Comparison of ENCODE assay signal across 21 cellular contexts in the genomic region with DNA sequence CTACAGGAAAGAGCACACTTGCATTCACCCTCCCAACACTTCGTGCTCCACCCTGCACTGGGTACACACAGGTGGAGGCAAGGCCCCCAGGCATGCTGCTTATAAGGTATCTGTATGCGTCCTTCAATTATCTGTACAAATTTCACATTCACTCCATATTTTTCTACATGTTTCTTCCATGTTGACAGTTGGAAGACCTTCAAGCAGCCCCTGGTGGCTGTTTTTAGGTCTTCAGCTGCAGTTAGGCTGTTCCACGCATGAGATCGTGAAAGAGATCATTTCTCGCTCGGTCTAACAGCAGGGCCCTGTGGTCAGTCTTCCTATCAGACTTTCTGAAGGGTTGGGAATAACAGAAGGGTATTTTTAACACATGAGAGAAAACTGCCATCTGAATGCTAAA. TPM values are rescaled to one million over a fixed set of nuclear protein-coding genes. Genes with fewer than 3 reads are reported as not detected.
DNase-seq lines count a peak whose midpoint lies in the region; ATAC-seq and TF ChIP-seq lines count a peak whose summit lies in the region.
"Had no signal": no experiment of that assay in that cellular context is flagged by ENCODE, and none has a peak within 500 bp of the region (broad histone marks: within the 10 kb centered on the region; RNA-seq: fewer than 3 reads in every experiment).

No MANE protein-coding gene starts in this region.

- DNase-seq in activated CD8-positive, alpha-beta memory T cell treated with anti-CD3 and anti-CD28 coated beads for 24 hours: peak; percentile 43
- no peak for DNase-seq in activated CD8-positive, alpha-beta memory T cell treated with anti-CD3 and anti-CD28 coated beads, Interleukin-2, amount 10 ng/mL, durations not matched to agents 7 days and 5 days
- DNase-seq in endothelial cell (ENCODE audit: low spot score) (no peak), NCI-H345 treated with DMSO at 0.1 percent for 48 hours (lab: John Stamatoyannopoulos, UW; ENCODE audit: unreplicated experiment) (no peak)
- DNase-seq in stimulated activated effector memory CD8-positive, alpha-beta T cell treated with anti-CD3 and anti-CD28 coated beads, Interleukin-12 subunit alpha, Interleukin-12 subunit beta, amount 100 ng/mL, for 72 hours (ENCODE audit: low spot score in 2 of 2): no peak
- DNase-seq: activated CD4-positive, alpha-beta T cell treated with anti-CD3 and anti-CD28 coated beads for 1 hour; foreskin fibroblast; left ventricle myocardium superior; NCI-H146; NCI-H2171; NCI-H526; SHP77; stimulated activated CD4-positive, alpha-beta T cell treated with anti-CD3 and anti-CD28 coated beads, Interleukin-4, amount 100 ng/mL, for 4 hours had no signal

- 0 out of 2 replicates have a peak, but pooled peaks cover 2% of the 10 kb centered on the region for H3K9me3 ChIP-seq in OCI-LY1 (ENCODE audit: low read length)

- CTCF ChIA-PET in activated CD8-positive, alpha-beta memory T cell treated with anti-CD3 and anti-CD28 coated beads, Interleukin-2, amount 10 ng/mL, durations not matched to agents 7 days and 5 days (lab: Charles Lee): no interaction called here

- no peak overlapping the region for H3K27ac Mint-ChIP-seq in activated CD8-positive, alpha-beta memory T cell treated with anti-CD3 and anti-CD28 coated beads, Interleukin-2, amount 10 ng/mL, durations not matched to agents 7 days and 5 days
- peak overlapping the region; percentile 58 for H3K27ac Mint-ChIP-seq in endothelial cell (ENCODE audit: unreplicated experiment)
- peak overlapping the region; percentile 58 for H3K27ac Mint-ChIP-seq in stimulated activated effector memory CD8-positive, alpha-beta T cell treated with anti-CD3 and anti-CD28 coated beads, Interleukin-12 subunit alpha, Interleukin-12 subunit beta, amount 100 ng/mL, for 72 hours
- H3K27ac Mint-ChIP-seq: activated naive CD8-positive, alpha-beta T cell; activated T-helper 1 cell treated with anti-CD3 and anti-CD28 coated beads, Interleukin-12 subunit alpha, Interleukin-12 subunit beta, Interleukin-2, Interleukin-4 antibody, amounts not matched to agents 30 ng/mL and 10 ng/mL and 1 ng/mL, durations not matched to agents 14 hours and 24 hours and 36 hours had no signal

- no peaks in the 10 kb centered on the region for H3K36me3 ChIP-seq in OCI-LY1 (ENCODE audit: insufficient read depth, low read length)
- H3K36me3 ChIP-seq: BLaER1 had no signal

- no peaks in the 10 kb centered on the region for H3F3A ChIP-seq in OCI-LY1 (ENCODE audit: insufficient read depth, low read length)

- no peaks in the 10 kb centered on the region for H4K20me1 ChIP-seq in OCI-LY1 (ENCODE audit: insufficient read depth, low read length)
- H4K20me1 ChIP-seq: BLaER1 had no signal

- no peaks in the 10 kb centered on the region for H3K79me2 ChIP-seq in OCI-LY1 (ENCODE audit: insufficient read depth, low read length)
- H3K79me2 ChIP-seq: hepatocyte had no signal

- no peak overlapping the region for H3K4me3 Mint-ChIP-seq in activated CD8-positive, alpha-beta memory T cell treated with anti-CD3 and anti-CD28 coated beads, Interleukin-2, amount 10 ng/mL, durations not matched to agents 7 days and 5 days
- H3K4me3 Mint-ChIP-seq in endothelial cell (ENCODE audit: unreplicated experiment): no peak overlapping the region
- H3K4me3 Mint-ChIP-seq in stimulated activated effector memory CD8-positive, alpha-beta T cell treated with anti-CD3 and anti-CD28 coated beads, Interleukin-12 subunit alpha, Interleukin-12 subunit beta, amount 100 ng/mL, for 72 hours: no peak overlapping the region
- H3K4me3 Mint-ChIP-seq: activated naive CD8-positive, alpha-beta T cell; activated T-helper 1 cell treated with anti-CD3 and anti-CD28 coated beads, Interleukin-12 subunit alpha, Interleukin-12 subunit beta, Interleukin-2, Interleukin-4 antibody, amounts not matched to agents 30 ng/mL and 10 ng/mL and 1 ng/mL, durations not matched to agents 14 hours and 24 hours and 36 hours had no signal

- no peak for ATAC-seq in activated CD8-positive, alpha-beta memory T cell treated with anti-CD3 and anti-CD28 coated beads, Interleukin-2, amount 10 ng/mL, durations not matched to agents 7 days and 5 days
- no peak for ATAC-seq in stimulated activated effector memory CD8-positive, alpha-beta T cell treated with anti-CD3 and anti-CD28 coated beads, Interleukin-12 subunit alpha, Interleukin-12 subunit beta, amount 100 ng/mL, for 72 hours
- ATAC-seq in GM18867 (IDR thresholded peaks at IDR 0.05; ENCODE audit: unreplicated experiment) (no peak), GM21423 (IDR thresholded peaks at IDR 0.05; ENCODE audit: unreplicated experiment) (no peak)
- ATAC-seq: left ventricle myocardium superior had no signal

- H3K4me2 ChIP-seq in OCI-LY1 (ENCODE audit: low read length): no peak overlapping the region
- H3K4me2 ChIP-seq: BLaER1, hepatocyte had no signal

- H3K9ac ChIP-seq in OCI-LY1 (ENCODE audit: low read length): no peak overlapping the region
- H3K9ac ChIP-seq: BLaER1 had no signal

- peaks cover 41% of the 10 kb centered on the region for H3K36me3 Mint-ChIP-seq in activated CD8-positive, alpha-beta memory T cell treated with anti-CD3 and anti-CD28 coated beads, Interleukin-2, amount 10 ng/mL, durations not matched to agents 7 days and 5 days
- H3K36me3 Mint-ChIP-seq in endothelial cell (ENCODE audit: low read depth, unreplicated experiment): peaks cover 9% of the 10 kb centered on the region
- no peaks in the 10 kb centered on the region for H3K36me3 Mint-ChIP-seq in stimulated activated effector memory CD8-positive, alpha-beta T cell treated with anti-CD3 and anti-CD28 coated beads, Interleukin-12 subunit alpha, Interleukin-12 subunit beta, amount 100 ng/mL, for 72 hours

- H2AFZ ChIP-seq in OCI-LY1 (ENCODE audit: low read length): no peak overlapping the region
- H2AFZ ChIP-seq: hepatocyte had no signal

- no peaks in the 10 kb centered on the region for H3K9me2 ChIP-seq in OCI-LY1 (ENCODE audit: low read depth, low read length)

- TF ChIP-seq CTCF in OCI-LY1 (IDR thresholded peaks at IDR 0.05; ENCODE audit: low read length) (peak; percentile 39; the same call in 1 of the 2 replicates), endothelial cell (IDR thresholded peaks at IDR 0.05; ENCODE audit: unreplicated experiment) (no peak)

- no peak overlapping the region for H3K4me3 ChIP-seq in OCI-LY1 (ENCODE audit: low read depth, low read length, poor library complexity, severe bottlenecking)
- H3K4me3 ChIP-seq: BLaER1, hepatocyte had no signal

- H3K4me1 Mint-ChIP-seq in activated CD8-positive, alpha-beta memory T cell treated with anti-CD3 and anti-CD28 coated beads, Interleukin-2, amount 10 ng/mL, durations not matched to agents 7 days and 5 days: peaks cover 6% of the 10 kb centered on the region
- no peaks in the 10 kb centered on the region for H3K4me1 Mint-ChIP-seq in endothelial cell (ENCODE audit: unreplicated experiment)
- peaks cover 30% of the 10 kb centered on the region for H3K4me1 Mint-ChIP-seq in stimulated activated effector memory CD8-positive, alpha-beta T cell treated with anti-CD3 and anti-CD28 coated beads, Interleukin-12 subunit alpha, Interleukin-12 subunit beta, amount 100 ng/mL, for 72 hours

- no peaks in the 10 kb centered on the region for H3K27me3 ChIP-seq in OCI-LY1 (ENCODE audit: insufficient read depth, low read length)
- H3K27me3 ChIP-seq: BLaER1, hepatocyte had no signal

- no peaks in the 10 kb centered on the region for H3K27me3 Mint-ChIP-seq in activated CD8-positive, alpha-beta memory T cell treated with anti-CD3 and anti-CD28 coated beads, Interleukin-2, amount 10 ng/mL, durations not matched to agents 7 days and 5 days
- H3K27me3 Mint-ChIP-seq in endothelial cell (ENCODE audit: unreplicated experiment): peaks cover 19% of the 10 kb centered on the region
- H3K27me3 Mint-ChIP-seq: activated naive CD8-positive, alpha-beta T cell had no signal

- peaks cover 3% of the 10 kb centered on the region for H3K9me3 Mint-ChIP-seq in activated CD8-positive, alpha-beta memory T cell treated with anti-CD3 and anti-CD28 coated beads, Interleukin-2, amount 10 ng/mL, durations not matched to agents 7 days and 5 days (ENCODE audit: low read depth)
- no peaks in the 10 kb centered on the region for H3K9me3 Mint-ChIP-seq in endothelial cell (ENCODE audit: unreplicated experiment)
- peaks cover 5% of the 10 kb centered on the region for H3K9me3 Mint-ChIP-seq in stimulated activated effector memory CD8-positive, alpha-beta T cell treated with anti-CD3 and anti-CD28 coated beads, Interleukin-12 subunit alpha, Interleukin-12 subunit beta, amount 100 ng/mL, for 72 hours

- H3K4me1 ChIP-seq in OCI-LY1 (ENCODE audit: insufficient read depth, low read length, severe bottlenecking): no peaks in the 10 kb centered on the region

- H3K27ac ChIP-seq in OCI-LY1 (ENCODE audit: low read depth, low read length, poor library complexity, severe bottlenecking): no peak overlapping the region
- H3K27ac ChIP-seq: 22Rv1, BLaER1, hepatocyte had no signal

RNA-seq across cellular contexts. Expression of gene PLXNC1, which starts 47.1 kb away (rescaled TPM):
- total RNA-seq in activated CD8-positive, alpha-beta memory T cell treated with anti-CD3 and anti-CD28 coated beads, Interleukin-2, amount 10 ng/mL, durations not matched to agents 7 days and 5 days: 10 to 100 TPM; 10.4 to 13.1 TPM
- 1.1 TPM for total RNA-seq in endothelial cell (ENCODE audit: unreplicated experiment)
